In the genomic region with DNA sequence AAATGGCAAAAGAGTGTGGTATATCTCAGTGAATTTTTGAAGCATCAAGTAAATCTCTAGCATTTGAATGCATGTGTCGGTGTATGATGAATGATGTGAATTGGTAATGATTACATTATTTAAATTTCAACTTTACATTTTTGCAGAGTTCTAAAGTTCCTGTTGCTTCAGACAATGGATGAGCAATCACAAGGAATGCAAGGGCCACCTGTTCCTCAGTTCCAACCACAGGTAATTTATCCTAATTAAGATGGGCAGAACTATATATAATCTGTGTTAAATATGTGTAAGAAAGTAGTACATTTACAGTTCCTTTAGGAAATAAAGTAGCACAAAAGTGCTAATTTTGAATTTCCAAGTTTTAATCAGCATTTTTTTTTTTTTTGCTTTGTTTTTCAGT, we compare ENCODE assay signal across 16 cellular contexts.
DNase-seq lines count a peak whose midpoint lies in the region; ATAC-seq and TF ChIP-seq lines count a peak whose summit lies in the region.
"Had no signal": no experiment of that assay in that cellular context is flagged by ENCODE, and none has a peak within 500 bp of the region (broad histone marks: within the 10 kb centered on the region; RNA-seq: fewer than 3 reads in every experiment).

No MANE protein-coding gene starts in this region.

- H3K9me2 ChIP-seq in GM23338 (ENCODE audit: insufficient read depth), result no peaks in the 10 kb centered on the region

- TF ChIP-seq RAD21 in Ishikawa (IDR thresholded peaks at IDR 0.05; ENCODE audit: low read depth), result no peak

- peak overlapping the region; percentile 64; the same call in 1 of the 2 replicates for H3K27ac ChIP-seq in GM23338 (ENCODE audit: low read depth)

- no peak overlapping the region for H3K4me3 ChIP-seq in GM23338
- H3K4me3 ChIP-seq in lower leg skin (ENCODE audit: low read depth, poor library complexity, severe bottlenecking), result no peak overlapping the region
- H3K4me3 ChIP-seq: MG63 had no signal

- 0 out of 2 replicates have a peak overlapping the region, but pooled peaks have one; percentile 12 for H3K4me2 ChIP-seq in GM23338

- WGBS in lower leg skin, 2 donors, result 92% methylated on average over 1 of the region's 1 CpG

- no peak for TF ChIP-seq CTCF in GM23338 (conservative IDR thresholded peaks at IDR 0.05; ENCODE audit: low read depth in 2 of 2)
- no peak for TF ChIP-seq CTCF in lower leg skin (IDR thresholded peaks at IDR 0.05)

- TF ChIP-seq POLR2A in lower leg skin (IDR thresholded peaks at IDR 0.05), result no peak

- peak; percentile 50; the same call in 1 of the 2 replicates for TF ChIP-seq EP300 in Ishikawa (IDR thresholded peaks at IDR 0.05; ENCODE audit: borderline replicate concordance)

- H3K9me3 Mint-ChIP-seq in GM23338, result no peaks in the 10 kb centered on the region; the same call in 2 of the 3 replicates
- no peaks in the 10 kb centered on the region for H3K9me3 Mint-ChIP-seq in central memory CD8-positive, alpha-beta T cell

- H4K20me1 ChIP-seq in GM23338 (replicated peaks; ENCODE audit: insufficient read depth), result no peaks in the 10 kb centered on the region

- H3K27ac Mint-ChIP-seq in GM23338, result peak overlapping the region; percentile 91
- H3K27ac Mint-ChIP-seq in central memory CD8-positive, alpha-beta T cell (ENCODE audit: low read depth), result peak overlapping the region; percentile 26

- no peak overlapping the region for H2AFZ ChIP-seq in GM23338

- H3F3A ChIP-seq in GM23338 (replicated peaks; ENCODE audit: low read depth), result no peaks in the 10 kb centered on the region

- H3K4me3 Mint-ChIP-seq in GM23338, result no peak overlapping the region; the same call in 2 of the 3 replicates
- H3K4me3 Mint-ChIP-seq in central memory CD8-positive, alpha-beta T cell, result no peak overlapping the region

- H3K36me3 ChIP-seq in GM23338 (ENCODE audit: insufficient read depth), result no peaks in the 10 kb centered on the region

- peaks cover 2% of the 10 kb centered on the region for H3K27me3 Mint-ChIP-seq in GM23338 (ENCODE audit: insufficient read depth, low read depth, poor library complexity)
- H3K27me3 Mint-ChIP-seq in central memory CD8-positive, alpha-beta T cell, result no peaks in the 10 kb centered on the region

- ATAC-seq in GM23338 (no peak; the same call in 1 of the 3 replicates), GM18498 (IDR thresholded peaks at IDR 0.05; ENCODE audit: unreplicated experiment) (no peak)
- no peak for ATAC-seq in central memory CD8-positive, alpha-beta T cell (replicated peaks; ENCODE audit: extremely low read depth, poor library complexity, severe bottlenecking)
- ATAC-seq: Panc1 had no signal

- H3K4me1 Mint-ChIP-seq in GM23338, result peaks cover 31% of the 10 kb centered on the region
- H3K4me1 Mint-ChIP-seq in central memory CD8-positive, alpha-beta T cell, result peaks cover 30% of the 10 kb centered on the region

- H3K4me1 ChIP-seq in GM23338 (ENCODE audit: insufficient read depth), result peaks cover 27% of the 10 kb centered on the region

- H3K79me2 ChIP-seq in GM23338 (replicated peaks; ENCODE audit: insufficient read depth), result peaks cover 18% of the 10 kb centered on the region

- peaks cover 2% of the 10 kb centered on the region; the same call in 1 of the 3 replicates for H3K36me3 Mint-ChIP-seq in GM23338 (ENCODE audit: low read depth)
- H3K36me3 Mint-ChIP-seq in central memory CD8-positive, alpha-beta T cell (ENCODE audit: insufficient read depth), result peaks cover 9% of the 10 kb centered on the region

- no peaks in the 10 kb centered on the region for H3K27me3 ChIP-seq in GM23338 (ENCODE audit: insufficient read depth)
- H3K27me3 ChIP-seq: MG63 had no signal

- peak; percentile 40 for DNase-seq in GM23338 (ENCODE audit: low spot score)
- DNase-seq in central memory CD8-positive, alpha-beta T cell (ENCODE audit: low spot score in 2 of 2), result no peak
- DNase-seq in kidney tubule cell (ENCODE audit: low spot score), result peak; percentile 16
- DNase-seq in lower leg skin (ENCODE audit: low spot score in 2 of 2), result no peak
- DNase-seq in SW480 (ENCODE audit: low spot score), result no peak
- no peak for DNase-seq in NCI-H82 (lab: John Stamatoyannopoulos, UW)
- DNase-seq: KG1, MG63, NCI-H1092 treated with DMSO at 0.1 percent for 48 hours, NCI-H1694 treated with DMSO at 0.1 percent for 48 hours, NCI-H446, NCI-H748 treated with DMSO at 0.1 percent for 48 hours, SHP77 had no signal

- intact Hi-C loops in lower leg skin (cut with DNase I; ENCODE audit: low total_unique reads), result no loop called here

TF ChIP-seq in GM23338, 12 proteins besides CTCF, POLR2A, EP300 and RAD21:
- TF ChIP-seq NANOG (IDR thresholded peaks at IDR 0.05; ENCODE audit: borderline replicate concordance), result 0 out of 2 replicates have a peak, but pooled peaks have one; percentile 21
- no peak for TF ChIP-seq EZH2phosphoT487 (IDR thresholded peaks at IDR 0.05; ENCODE audit: unreplicated experiment)
- TF ChIP-seq ZNF331 (CRISPR knock-in tag; IDR thresholded peaks at IDR 0.05; ENCODE audit: low read depth), result no peak
- TF ChIP-seq STAT1 (IDR thresholded peaks at IDR 0.05; ENCODE audit: unreplicated experiment), result no peak
TF ChIP-seq in GM23338: peak in this region for 1.

TF ChIP-seq in Ishikawa, 13 proteins besides CTCF, POLR2A, EP300 and RAD21:
- TF ChIP-seq EGR1 (IDR thresholded peaks at IDR 0.05) (no peak), MAX (IDR thresholded peaks at IDR 0.05) (no peak), NFIC (IDR thresholded peaks at IDR 0.05) (no peak), ZBTB7A (IDR thresholded peaks at IDR 0.05; ENCODE audit: low read depth) (no peak), TCF12 (IDR thresholded peaks at IDR 0.05; ENCODE audit: low read depth) (peak; percentile 49; the same call in 1 of the 2 replicates), CEBPB (IDR thresholded peaks at IDR 0.05) (peak; percentile 19; the same call in 1 of the 2 replicates), CREB1 (IDR thresholded peaks at IDR 0.05; ENCODE audit: low read depth) (no peak), REST (IDR thresholded peaks at IDR 0.05; ENCODE audit: low read depth) (no peak), YY1 (IDR thresholded peaks at IDR 0.05; ENCODE audit: low read depth) (no peak), TAF1 (IDR thresholded peaks at IDR 0.05; ENCODE audit: low read depth) (no peak), TEAD4 (IDR thresholded peaks at IDR 0.05) (peak; percentile 81), FOXM1 (IDR thresholded peaks at IDR 0.05; ENCODE audit: borderline replicate concordance, low read depth) (no peak)
- TF ChIP-seq, protein P1, sequence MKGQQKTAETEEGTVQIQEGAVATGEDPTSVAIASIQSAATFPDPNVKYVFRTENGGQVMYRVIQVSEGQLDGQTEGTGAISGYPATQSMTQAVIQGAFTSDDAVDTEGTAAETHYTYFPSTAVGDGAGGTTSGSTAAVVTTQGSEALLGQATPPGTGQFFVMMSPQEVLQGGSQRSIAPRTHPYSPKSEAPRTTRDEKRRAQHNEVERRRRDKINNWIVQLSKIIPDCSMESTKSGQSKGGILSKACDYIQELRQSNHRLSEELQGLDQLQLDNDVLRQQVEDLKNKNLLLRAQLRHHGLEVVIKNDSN (IDR thresholded peaks at IDR 0.05), result no peak

Comparison
In these comparisons a context has a peak if more than half of its experiments do, and no peak if none do; other contexts are left out.
1. DNase-seq: peak in GM23338 (single experiment) and kidney tubule cell (single experiment); none in central memory CD8-positive, alpha-beta T cell (0 of 2), lower leg skin (0 of 2), SW480 (single experiment) and NCI-H82 (single experiment).